21 cellular contexts compared by ENCODE assay signal in genomic region chr2:143334837-143335236, GRCh38.
A peak's percentile ranks its signal among the peaks of the same experiment; 100 is the strongest.
DNase-seq lines count a peak whose midpoint lies in the region; ATAC-seq and TF ChIP-seq lines count a peak whose summit lies in the region.
"Had no signal": no experiment of that assay in that cellular context is flagged by ENCODE, and none has a peak within 500 bp of the region (broad histone marks: within the 10 kb centered on the region; RNA-seq: fewer than 3 reads in every experiment).

No MANE protein-coding gene starts in this region.

- H3K23ac ChIP-seq in mesenchymal stem cell (ENCODE audit: low read length in 2 of 2) = no peak overlapping the region

- no peak overlapping the region for H2BK15ac ChIP-seq in mesenchymal stem cell (ENCODE audit: low read depth, poor library complexity, severe bottlenecking)

- H2BK120ac ChIP-seq in mesenchymal stem cell (ENCODE audit: low read depth, low read length) = no peak overlapping the region

- TF ChIP-seq CTCF in brain microvascular endothelial cell (IDR thresholded peaks at IDR 0.05; ENCODE audit: low read depth, low read length, missing control alignments) = no peak

- H3K4me3 ChIP-seq in MG63 (no peak overlapping the region), brain microvascular endothelial cell (ENCODE audit: low read depth, low read length) (no peak overlapping the region), mesenchymal stem cell (ENCODE audit: insufficient read depth in 1 of 2, low read depth in 1 of 2, low read length in 2 of 2) (no peak overlapping the region)
- H3K4me3 ChIP-seq: BLaER1 treated with 17β-estradiol and CSF1 and Interleukin-3, amounts not matched to agents 10 nM and 100 nM; PC-9 had no signal

- DNase-seq in EL (peak; percentile 38), MG63 (peak; percentile 25), brain microvascular endothelial cell (peak; percentile 7), mesenchymal stem cell (peak; percentile 1), putamen (ENCODE audit: low spot score) (no peak), iPS-NIHi7 (ENCODE audit: extremely low spot score) (no peak), KG1 (lab: John Stamatoyannopoulos, UW) (no peak)
- DNase-seq: CD4-positive, alpha-beta T cell; GOT3; HCEC 1CT; KBM-7; MM.1S; NCI-H1694; NCI-H2029 treated with DMSO at 0.1 percent for 48 hours; NCI-H446 treated with DMSO at 0.1 percent for 48 hours; NCI-H526; NCI-H82; PC-9 had no signal

- H3K9ac ChIP-seq in mesenchymal stem cell (ENCODE audit: low read length) = no peak overlapping the region
- H3K9ac ChIP-seq: BLaER1 treated with 17β-estradiol and CSF1 and Interleukin-3, amounts not matched to agents 10 nM and 100 nM had no signal

- WGBS in mesenchymal stem cell = 95% methylated on average over 4 of the region's 4 CpGs

- in situ Hi-C loops in brain microvascular endothelial cell (cut with HindIII; ENCODE audit: low pct_ligation_motif_present, low sequenced_read_pairs) = no loop called here

- no peak overlapping the region for H3K4ac ChIP-seq in mesenchymal stem cell (ENCODE audit: low read depth in 1 of 2, low read length in 2 of 2)

- no peak overlapping the region for H4K91ac ChIP-seq in mesenchymal stem cell (ENCODE audit: low read length)

- H3K9me3 ChIP-seq in MG63 = no peaks in the 10 kb centered on the region
- no peaks in the 10 kb centered on the region for H3K9me3 ChIP-seq in mesenchymal stem cell (ENCODE audit: control insufficient read depth, low read length)
- H3K9me3 ChIP-seq: BLaER1 treated with 17β-estradiol and CSF1 and Interleukin-3, amounts not matched to agents 10 nM and 100 nM had no signal

- no peaks in the 10 kb centered on the region for H3K36me3 ChIP-seq in MG63
- H3K36me3 ChIP-seq in brain microvascular endothelial cell (replicated peaks) = no peaks in the 10 kb centered on the region
- no peaks in the 10 kb centered on the region for H3K36me3 ChIP-seq in mesenchymal stem cell (ENCODE audit: control insufficient read depth in 1 of 2, insufficient read depth in 2 of 2, low read depth in 1 of 2, low read length in 2 of 2)

- no peak overlapping the region for H3K14ac ChIP-seq in mesenchymal stem cell (ENCODE audit: low read length in 2 of 2)

- no peak for ATAC-seq in HG03280 (IDR thresholded peaks at IDR 0.05; ENCODE audit: unreplicated experiment)
- ATAC-seq: Right ventricle myocardium inferior had no signal

- H2BK5ac ChIP-seq in mesenchymal stem cell (ENCODE audit: low read depth, low read length, poor library complexity, severe bottlenecking) = no peak overlapping the region

- H3K18ac ChIP-seq in mesenchymal stem cell (ENCODE audit: low read depth in 1 of 2, low read length in 2 of 2) = no peak overlapping the region

- no peaks in the 10 kb centered on the region for H3K4me1 ChIP-seq in mesenchymal stem cell (ENCODE audit: control insufficient read depth, insufficient read depth, low read depth, low read length)
- H3K4me1 ChIP-seq: BLaER1 treated with 17β-estradiol and CSF1 and Interleukin-3, amounts not matched to agents 10 nM and 100 nM had no signal

- no peak overlapping the region for H3K4me2 ChIP-seq in mesenchymal stem cell (ENCODE audit: low read length, poor library complexity, severe bottlenecking)
- H3K4me2 ChIP-seq: BLaER1 treated with 17β-estradiol and CSF1 and Interleukin-3, amounts not matched to agents 10 nM and 100 nM; PC-9 had no signal

- H3K79me1 ChIP-seq in mesenchymal stem cell (replicated peaks; ENCODE audit: low read length, poor library complexity, severe bottlenecking) = no peaks in the 10 kb centered on the region

- H4K8ac ChIP-seq in mesenchymal stem cell (ENCODE audit: low read length) = no peak overlapping the region

- no peaks in the 10 kb centered on the region for H3K27me3 ChIP-seq in MG63
- H3K27me3 ChIP-seq in brain microvascular endothelial cell (replicated peaks) = no peaks in the 10 kb centered on the region
- H3K27me3 ChIP-seq in mesenchymal stem cell (ENCODE audit: control insufficient read depth in 1 of 2, insufficient read depth in 1 of 2, low read length in 2 of 2) = no peaks in the 10 kb centered on the region
- H3K27me3 ChIP-seq: BLaER1 treated with 17β-estradiol and CSF1 and Interleukin-3, amounts not matched to agents 10 nM and 100 nM had no signal

- no peak overlapping the region for H2AFZ ChIP-seq in mesenchymal stem cell (ENCODE audit: low read depth, low read length)
- H2AFZ ChIP-seq: PC-9 had no signal

- H3K27ac ChIP-seq in brain microvascular endothelial cell = no peak overlapping the region
- H3K27ac ChIP-seq in mesenchymal stem cell (ENCODE audit: low read length, poor library complexity, severe bottlenecking) = no peak overlapping the region
- H3K27ac ChIP-seq: BLaER1 treated with 17β-estradiol and CSF1 and Interleukin-3, amounts not matched to agents 10 nM and 100 nM; PC-9 had no signal

- H2BK12ac ChIP-seq in mesenchymal stem cell (ENCODE audit: low read length in 2 of 2) = no peak overlapping the region

- no peak overlapping the region for H2AK5ac ChIP-seq in mesenchymal stem cell (ENCODE audit: low read length, severe bottlenecking)

Comparison
In these comparisons a context has a peak if more than half of its experiments do, and no peak if none do; other contexts are left out.
1. DNase-seq: peak in EL (single experiment), MG63 (single experiment), brain microvascular endothelial cell (single experiment) and mesenchymal stem cell (single experiment); none in putamen (single experiment), iPS-NIHi7 (single experiment) and KG1 (single experiment).